Comparison of ENCODE assay signal across 34 cellular contexts in the genomic region with DNA sequence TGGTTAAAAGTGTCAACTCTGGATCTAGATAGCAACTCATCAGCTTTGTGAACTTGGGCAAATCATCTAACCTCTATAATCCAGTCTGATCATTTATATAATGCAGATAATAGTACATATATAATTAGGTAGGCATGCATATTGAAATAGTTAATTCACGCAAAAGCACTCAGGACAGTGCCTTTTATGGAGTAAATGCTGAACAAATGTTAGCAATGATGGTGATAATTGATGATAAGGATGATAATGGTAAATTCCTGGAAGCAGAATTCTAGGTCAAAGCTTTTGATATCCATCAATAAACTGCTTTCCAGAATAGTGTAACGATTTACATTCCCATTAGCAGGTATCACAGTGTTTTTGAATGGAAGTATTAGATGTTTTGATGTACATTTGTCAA.
"Had no signal": no experiment of that assay in that cellular context is flagged by ENCODE, and none has a peak within 500 bp of the region (broad histone marks: within the 10 kb centered on the region; RNA-seq: fewer than 3 reads in every experiment).

No MANE protein-coding gene starts in this region.

- H3K4me3 ChIP-seq: MG63 had no signal

- H3K9me3 ChIP-seq: MG63 had no signal

- H3K36me3 ChIP-seq: MG63 had no signal

- H3K27ac ChIP-seq: KMS-11 had no signal

- H3K9ac ChIP-seq: KMS-11 had no signal

- H3K27me3 ChIP-seq: MG63 had no signal

- H3K4me2 ChIP-seq: KMS-11 had no signal

- DNase-seq: Karpas-422, Kasumi-1, KG1, MG63, MM.1S, MV-4-11, NCI-H1048, NCI-H1092, NCI-H1092 treated with DMSO at 0.1 percent for 48 hours, NCI-H1105, NCI-H1105 treated with DMSO at 0.1 percent for 48 hours, NCI-H1417, NCI-H1417 treated with DMSO at 0.1 percent for 48 hours, NCI-H1436, NCI-H1436 treated with DMSO at 0.1 percent for 48 hours, NCI-H146, NCI-H1694, NCI-H1694 treated with DMSO at 0.1 percent for 48 hours, NCI-H187, NCI-H187 treated with DMSO at 0.1 percent for 48 hours, NCI-H1930, NCI-H2029, NCI-H2029 treated with DMSO at 0.1 percent for 48 hours, NCI-H2081, NCI-H2081 treated with DMSO at 0.1 percent for 48 hours, NCI-H2107, NCI-H2171, NCI-H2171 treated with DMSO at 0.1 percent for 48 hours, NCI-H2227 treated with DMSO at 0.1 percent for 48 hours, NCI-H226, NCI-H345, NCI-H446, NCI-H446 treated with DMSO at 0.1 percent for 48 hours had no signal
